Comparison of ENCODE assay signal across 1 cellular context in genomic region chr3:71784914-71785593, GRCh38.
TF ChIP-seq lines count a peak whose summit lies in the region.

Gene PROK2, minus strand, starts transcription at chr3:71785148. Its CDS starts 96 bp downstream, at chr3:71785052.

TF ChIP-seq in WTC11, 78 proteins besides CTCF, POLR2A, EP300 and RAD21 (continued from another document):
- TF ChIP-seq ZNF281 (CRISPR knock-in tag; IDR thresholded peaks at IDR 0.05), result no peak
- 0 out of 2 replicates have a peak, but pooled peaks have one; percentile 25 for TF ChIP-seq MYBL2 (CRISPR knock-in tag; IDR thresholded peaks at IDR 0.05)
- TF ChIP-seq FOXP4 (CRISPR knock-in tag; IDR thresholded peaks at IDR 0.05), result peak; percentile 45; the same call in 1 of the 2 replicates
- TF ChIP-seq NR1H2 (CRISPR knock-in tag; IDR thresholded peaks at IDR 0.05), result no peak
- no peak; the same call in 1 of the 2 replicates for TF ChIP-seq KAT7 (CRISPR knock-in tag; IDR thresholded peaks at IDR 0.05; ENCODE audit: borderline replicate concordance)
- TF ChIP-seq ZNF416 (CRISPR knock-in tag; IDR thresholded peaks at IDR 0.05), result 0 out of 2 replicates have a peak, but pooled peaks have one; percentile 26
- TF ChIP-seq CREM (CRISPR knock-in tag; IDR thresholded peaks at IDR 0.05), result peak; percentile 71; the same call in 1 of the 2 replicates
- peak; percentile 26; the same call in 1 of the 2 replicates for TF ChIP-seq MAX (CRISPR knock-in tag; IDR thresholded peaks at IDR 0.05)
- peak; percentile 41; the same call in 1 of the 2 replicates for TF ChIP-seq SP1 (CRISPR knock-in tag; conservative IDR thresholded peaks at IDR 0.05)
- TF ChIP-seq TEAD4 (CRISPR knock-in tag; IDR thresholded peaks at IDR 0.05), result no peak
- TF ChIP-seq SMAD3 (CRISPR knock-in tag; IDR thresholded peaks at IDR 0.05; ENCODE audit: borderline replicate concordance), result peak; percentile 24; the same call in 1 of the 2 replicates
- TF ChIP-seq RORB (CRISPR knock-in tag; IDR thresholded peaks at IDR 0.05), result no peak
- no peak for TF ChIP-seq NR3C1 (CRISPR knock-in tag; conservative IDR thresholded peaks at IDR 0.05; ENCODE audit: low read depth)
- no peak for TF ChIP-seq ESRRA (CRISPR knock-in tag; IDR thresholded peaks at IDR 0.05; ENCODE audit: borderline replicate concordance)
- TF ChIP-seq ATF6 (CRISPR knock-in tag; IDR thresholded peaks at IDR 0.05), result no peak
- TF ChIP-seq E2F4 (CRISPR knock-in tag; IDR thresholded peaks at IDR 0.05; ENCODE audit: borderline replicate concordance, low read depth), result no peak
- peak; percentile 52; the same call in 1 of the 2 replicates for TF ChIP-seq NFE2L1 (CRISPR knock-in tag; IDR thresholded peaks at IDR 0.05)
TF ChIP-seq in WTC11: peak in this region for 9.
